14 cellular contexts compared by ENCODE assay signal in the genomic region with DNA sequence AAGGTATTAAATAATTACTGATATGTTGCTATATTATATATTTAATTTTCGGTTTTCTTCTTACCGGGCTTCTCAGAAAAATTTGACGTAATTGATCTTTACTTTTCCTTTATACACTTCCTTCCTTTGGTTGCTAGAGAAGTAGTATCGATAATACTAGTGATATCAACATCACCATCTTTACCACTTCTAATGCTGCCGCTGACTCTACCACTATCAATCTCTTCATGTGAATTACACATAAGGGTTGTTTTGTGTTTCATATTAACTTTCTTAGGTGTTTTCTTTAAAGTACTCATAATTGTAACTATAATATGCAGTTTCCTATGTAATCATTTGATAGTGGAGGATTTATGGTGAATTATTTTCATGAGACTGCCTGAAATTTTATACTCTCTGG. TPM values are rescaled to one million over a fixed set of nuclear protein-coding genes. Genes with fewer than 3 reads are reported as not detected.
DNase-seq lines count a peak whose midpoint lies in the region; TF ChIP-seq lines count a peak whose summit lies in the region.
"Had no signal": no experiment of that assay in that cellular context is flagged by ENCODE, and none has a peak within 500 bp of the region (broad histone marks: within the 10 kb centered on the region; RNA-seq: fewer than 3 reads in every experiment).

No MANE protein-coding gene starts in this region.

- no peaks in the 10 kb centered on the region for H3K27me3 Mint-ChIP-seq in activated naive CD8-positive, alpha-beta T cell treated with anti-CD3 and anti-CD28 coated beads for 36 hours
- no peaks in the 10 kb centered on the region for H3K27me3 Mint-ChIP-seq in type B pancreatic cell

- peaks cover 7% of the 10 kb centered on the region for H3K9me3 Mint-ChIP-seq in activated naive CD8-positive, alpha-beta T cell treated with anti-CD3 and anti-CD28 coated beads for 36 hours
- H3K9me3 Mint-ChIP-seq in type B pancreatic cell = no peaks in the 10 kb centered on the region

- peak overlapping the region; percentile 91 for H3K27ac Mint-ChIP-seq in activated naive CD8-positive, alpha-beta T cell treated with anti-CD3 and anti-CD28 coated beads for 36 hours
- no peak overlapping the region for H3K27ac Mint-ChIP-seq in type B pancreatic cell

- peak; percentile 20 for DNase-seq in stimulated activated CD4-positive, alpha-beta T cell treated with anti-CD3 and anti-CD28 coated beads, Interleukin-4, amount 100 ng/mL, for 24 hours
- no peak for DNase-seq in stimulated activated CD4-positive, alpha-beta T cell treated with anti-CD3 and anti-CD28 coated beads, Interleukin-2, amount 100 ng/mL, for 48 hours
- peak in 3 of 5 experiments; percentile 11 to 81 (median 30) for DNase-seq in T-helper 2 cell
- DNase-seq in activated naive CD8-positive, alpha-beta T cell treated with anti-CD3 and anti-CD28 coated beads for 36 hours = no peak
- no peak for DNase-seq in cortex of kidney (lab: John Stamatoyannopoulos, UW)
- no peak for DNase-seq in type B pancreatic cell (ENCODE audit: extremely low spot score, unreplicated experiment)
- DNase-seq in SW480 (ENCODE audit: low spot score) = no peak
- DNase-seq: H9, hippocampal formation, MV-4-11, NCI-H2081, NCI-H510A, pancreas, right lobe of liver had no signal

- no peak for TF ChIP-seq CTCF in type B pancreatic cell (conservative IDR thresholded peaks at IDR 0.05)

- peak overlapping the region; percentile 77 for H3K4me3 Mint-ChIP-seq in activated naive CD8-positive, alpha-beta T cell treated with anti-CD3 and anti-CD28 coated beads for 36 hours
- no peak overlapping the region for H3K4me3 Mint-ChIP-seq in type B pancreatic cell
- H3K4me3 Mint-ChIP-seq: H9 had no signal

- H3K36me3 Mint-ChIP-seq in activated naive CD8-positive, alpha-beta T cell treated with anti-CD3 and anti-CD28 coated beads for 36 hours = peaks cover 21% of the 10 kb centered on the region
- peaks cover 3% of the 10 kb centered on the region for H3K36me3 Mint-ChIP-seq in type B pancreatic cell

- H3K4me1 Mint-ChIP-seq in activated naive CD8-positive, alpha-beta T cell treated with anti-CD3 and anti-CD28 coated beads for 36 hours = peaks cover 56% of the 10 kb centered on the region
- H3K4me1 Mint-ChIP-seq in type B pancreatic cell (ENCODE audit: unreplicated experiment) = no peaks in the 10 kb centered on the region

RNA-seq across cellular contexts. Expression of a gene that starts 30.9 kb away (rescaled TPM):
- total RNA-seq in activated naive CD8-positive, alpha-beta T cell treated with anti-CD3 and anti-CD28 coated beads for 36 hours = not detected
- total RNA-seq in type B pancreatic cell (ENCODE audit: low replicate concordance) = not detected in 2 replicates
- total RNA-seq: H9 had no signal

RNA-seq across cellular contexts. Expression of a gene that starts 35.6 kb away (rescaled TPM):
- 100 to 1,000 TPM; 143 to 152 TPM for total RNA-seq in activated naive CD8-positive, alpha-beta T cell treated with anti-CD3 and anti-CD28 coated beads for 36 hours
- total RNA-seq in type B pancreatic cell (ENCODE audit: low replicate concordance) = 0.19 and 1.6 TPM in 2 replicates
- total RNA-seq: H9 had no signal

Comparison
In these comparisons a context has a peak if more than half of its experiments do, and no peak if none do; other contexts are left out.
1. DNase-seq: peak in stimulated activated CD4-positive, alpha-beta T cell treated with anti-CD3 and anti-CD28 coated beads, Interleukin-4, amount 100 ng/mL, for 24 hours (single experiment) and T-helper 2 cell (3 of 5); none in stimulated activated CD4-positive, alpha-beta T cell treated with anti-CD3 and anti-CD28 coated beads, Interleukin-2, amount 100 ng/mL, for 48 hours (0 of 2), activated naive CD8-positive, alpha-beta T cell treated with anti-CD3 and anti-CD28 coated beads for 36 hours (single experiment), cortex of kidney (single experiment), type B pancreatic cell (single experiment) and SW480 (single experiment).
2. RNA of a gene that starts 35.6 kb away (total RNA-seq): 143 to 152 TPM in activated naive CD8-positive, alpha-beta T cell treated with anti-CD3 and anti-CD28 coated beads for 36 hours; 0.19 to 1.6 TPM in type B pancreatic cell; every median in the first group is over 10 times any median in the second.